Comparison of ENCODE assay signal across 23 cellular contexts in the genomic region with DNA sequence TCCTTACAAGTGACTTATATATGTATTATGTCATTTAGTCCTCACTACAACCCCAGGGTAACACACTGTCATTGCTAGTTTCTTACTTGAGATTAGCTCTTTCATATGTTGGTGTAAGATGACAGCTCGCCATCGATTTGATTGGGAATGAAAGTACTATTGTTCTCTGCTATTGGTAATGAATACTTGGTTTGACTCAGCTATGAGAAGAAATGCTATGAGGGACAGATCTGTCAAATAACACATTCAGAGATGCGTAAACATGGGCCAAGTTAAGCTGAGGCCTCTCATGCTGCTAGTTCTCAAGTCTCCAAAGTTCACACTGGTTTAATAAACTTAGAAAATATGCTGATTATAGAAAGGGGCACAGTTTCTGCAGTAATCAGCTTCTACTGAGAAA.
"Had no signal": no experiment of that assay in that cellular context is flagged by ENCODE, and none has a peak within 500 bp of the region (broad histone marks: within the 10 kb centered on the region; RNA-seq: fewer than 3 reads in every experiment).

No MANE protein-coding gene starts in this region.

- H3K9me3 ChIP-seq: breast epithelium, gastrocnemius medialis, left lung, pancreas, psoas muscle, right atrium auricular region, testis, transverse colon had no signal

- DNase-seq: activated CD4-positive, alpha-beta T cell treated with anti-CD3 and anti-CD28 coated beads for 4 hours; activated CD4-positive, alpha-beta T cell treated with anti-CD3 and anti-CD28 coated beads, Interleukin-2, amount 50 U/mL, for 4 hours; activated CD4-positive, CD25-positive, alpha-beta regulatory T cell; activated naive CD4-positive, alpha-beta T cell; activated T-cell treated with anti-CD3 and anti-CD28 coated beads for 4 hours; activated T-cell treated with anti-CD3 and anti-CD28 coated beads, Interleukin-2, amount 50 U/mL, for 72 hours; dermis blood vessel endothelial cell; effector CD8-positive, alpha-beta T cell; gastrocnemius medialis; kidney glomerular epithelial cell; left lung; naive thymus-derived CD4-positive, alpha-beta T cell; pancreas; psoas muscle; stimulated activated CD4-positive, alpha-beta T cell treated with anti-CD3 and anti-CD28 coated beads, Interleukin-15, amount 100 ng/mL, for 24 hours; stimulated activated CD4-positive, alpha-beta T cell treated with anti-CD3 and anti-CD28 coated beads, Interleukin-2, amount 100 ng/mL, for 24 hours; stimulated activated naive CD4-positive, alpha-beta T cell; testis; transverse colon had no signal

- H3K4me3 ChIP-seq: breast epithelium, gastrocnemius medialis, left lung, pancreas, psoas muscle, right atrium auricular region, smooth muscle cell, testis, transverse colon had no signal

- H3K27me3 ChIP-seq: breast epithelium, gastrocnemius medialis, left lung, pancreas, right atrium auricular region, testis, transverse colon had no signal

- H3K4me2 ChIP-seq: smooth muscle cell had no signal

- FAIRE-seq: pancreas, urothelium cell line had no signal

- H3K27ac ChIP-seq: breast epithelium, gastrocnemius medialis, left lung, pancreas, psoas muscle, right atrium auricular region, testis, transverse colon had no signal

- H3K4me1 ChIP-seq: breast epithelium, left lung, pancreas had no signal

- ATAC-seq: gastrocnemius medialis; left lung; naive thymus-derived CD4-positive, alpha-beta T cell; pancreas; psoas muscle had no signal

- H3K36me3 ChIP-seq: breast epithelium, gastrocnemius medialis, left lung, pancreas, right atrium auricular region, transverse colon had no signal
